2 cellular contexts compared by ENCODE assay signal in the genomic region with DNA sequence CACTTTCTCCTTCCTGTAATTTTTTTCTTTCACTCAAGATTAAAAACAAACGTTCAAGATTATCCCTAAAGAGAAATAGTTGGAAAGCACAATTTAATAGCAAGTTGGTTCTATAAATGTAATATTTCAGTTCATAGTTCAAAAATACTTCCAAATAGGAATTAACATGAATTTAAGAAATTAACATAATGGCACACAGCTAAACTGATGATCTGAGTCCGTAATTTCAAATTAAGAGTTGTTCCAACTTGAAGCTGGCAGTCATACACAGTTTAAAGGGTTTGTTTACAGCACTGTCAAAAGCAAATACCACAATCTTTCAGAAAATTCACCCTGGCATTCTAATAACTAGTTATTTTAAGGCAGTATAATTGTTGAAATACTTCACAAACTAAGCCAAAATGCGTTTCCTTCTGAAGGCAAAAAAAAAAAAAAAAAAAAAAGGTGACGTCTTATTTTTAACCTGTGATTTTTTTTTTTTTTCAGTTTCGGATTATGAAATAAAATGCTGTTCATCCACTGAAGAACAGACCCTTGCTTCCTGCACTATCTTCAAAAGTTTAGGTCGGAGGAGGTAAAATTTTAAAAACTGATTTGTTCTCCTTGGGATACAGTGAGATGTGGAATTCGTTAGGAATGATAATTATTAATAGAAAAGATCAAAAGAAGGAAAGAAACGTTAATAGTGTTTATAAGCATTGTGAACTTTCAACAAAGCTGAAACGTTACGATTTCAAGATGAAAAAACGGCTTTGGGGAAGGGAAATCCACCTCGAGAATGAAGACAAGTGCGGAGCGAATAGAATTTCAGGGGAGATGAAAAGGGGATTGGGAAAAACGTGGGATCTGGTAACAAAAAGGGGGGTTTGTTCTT.
TF ChIP-seq lines count a peak whose summit lies in the region.

No MANE protein-coding gene starts in this region.

TF ChIP-seq in GM12878, 131 proteins besides CTCF, POLR2A, EP300 and RAD21 (continues in another document):
- TF ChIP-seq ZNF384 (IDR thresholded peaks at IDR 0.05; ENCODE audit: borderline replicate concordance, low read depth, low read length) (peak; percentile 97), NBN (IDR thresholded peaks at IDR 0.05) (0 out of 2 replicates have a peak, but pooled peaks have one; percentile 81), POLR2AphosphoS2 (IDR thresholded peaks at IDR 0.05; ENCODE audit: low read depth, low read length) (no peak), CREM (IDR thresholded peaks at IDR 0.05; ENCODE audit: low read depth) (no peak), MEF2A (IDR thresholded peaks at IDR 0.05; ENCODE audit: insufficient read depth, low read depth, low read length) (0 out of 2 replicates have a peak, but pooled peaks have one; percentile 19), SMAD1 (IDR thresholded peaks at IDR 0.05; ENCODE audit: low read depth, partially characterized antibody) (peak; percentile 82), EZH2 (IDR thresholded peaks at IDR 0.05; ENCODE audit: borderline replicate concordance, control insufficient read depth, low read depth, low read length) (no peak), MEF2B (IDR thresholded peaks at IDR 0.05; ENCODE audit: partially characterized antibody, poor library complexity, severe bottlenecking) (no peak), HCFC1 (IDR thresholded peaks at IDR 0.05; ENCODE audit: low read length) (no peak)
- TF ChIP-seq, protein P1, sequence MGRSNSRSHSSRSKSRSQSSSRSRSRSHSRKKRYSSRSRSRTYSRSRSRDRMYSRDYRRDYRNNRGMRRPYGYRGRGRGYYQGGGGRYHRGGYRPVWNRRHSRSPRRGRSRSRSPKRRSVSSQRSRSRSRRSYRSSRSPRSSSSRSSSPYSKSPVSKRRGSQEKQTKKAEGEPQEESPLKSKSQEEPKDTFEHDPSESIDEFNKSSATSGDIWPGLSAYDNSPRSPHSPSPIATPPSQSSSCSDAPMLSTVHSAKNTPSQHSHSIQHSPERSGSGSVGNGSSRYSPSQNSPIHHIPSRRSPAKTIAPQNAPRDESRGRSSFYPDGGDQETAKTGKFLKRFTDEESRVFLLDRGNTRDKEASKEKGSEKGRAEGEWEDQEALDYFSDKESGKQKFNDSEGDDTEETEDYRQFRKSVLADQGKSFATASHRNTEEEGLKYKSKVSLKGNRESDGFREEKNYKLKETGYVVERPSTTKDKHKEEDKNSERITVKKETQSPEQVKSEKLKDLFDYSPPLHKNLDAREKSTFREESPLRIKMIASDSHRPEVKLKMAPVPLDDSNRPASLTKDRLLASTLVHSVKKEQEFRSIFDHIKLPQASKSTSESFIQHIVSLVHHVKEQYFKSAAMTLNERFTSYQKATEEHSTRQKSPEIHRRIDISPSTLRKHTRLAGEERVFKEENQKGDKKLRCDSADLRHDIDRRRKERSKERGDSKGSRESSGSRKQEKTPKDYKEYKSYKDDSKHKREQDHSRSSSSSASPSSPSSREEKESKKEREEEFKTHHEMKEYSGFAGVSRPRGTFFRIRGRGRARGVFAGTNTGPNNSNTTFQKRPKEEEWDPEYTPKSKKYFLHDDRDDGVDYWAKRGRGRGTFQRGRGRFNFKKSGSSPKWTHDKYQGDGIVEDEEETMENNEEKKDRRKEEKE (IDR thresholded peaks at IDR 0.05), result no peak
- TF ChIP-seq, protein P2, sequence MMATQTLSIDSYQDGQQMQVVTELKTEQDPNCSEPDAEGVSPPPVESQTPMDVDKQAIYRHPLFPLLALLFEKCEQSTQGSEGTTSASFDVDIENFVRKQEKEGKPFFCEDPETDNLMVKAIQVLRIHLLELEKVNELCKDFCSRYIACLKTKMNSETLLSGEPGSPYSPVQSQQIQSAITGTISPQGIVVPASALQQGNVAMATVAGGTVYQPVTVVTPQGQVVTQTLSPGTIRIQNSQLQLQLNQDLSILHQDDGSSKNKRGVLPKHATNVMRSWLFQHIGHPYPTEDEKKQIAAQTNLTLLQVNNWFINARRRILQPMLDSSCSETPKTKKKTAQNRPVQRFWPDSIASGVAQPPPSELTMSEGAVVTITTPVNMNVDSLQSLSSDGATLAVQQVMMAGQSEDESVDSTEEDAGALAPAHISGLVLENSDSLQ (IDR thresholded peaks at IDR 0.05), result no peak
- TF ChIP-seq, protein P3, sequence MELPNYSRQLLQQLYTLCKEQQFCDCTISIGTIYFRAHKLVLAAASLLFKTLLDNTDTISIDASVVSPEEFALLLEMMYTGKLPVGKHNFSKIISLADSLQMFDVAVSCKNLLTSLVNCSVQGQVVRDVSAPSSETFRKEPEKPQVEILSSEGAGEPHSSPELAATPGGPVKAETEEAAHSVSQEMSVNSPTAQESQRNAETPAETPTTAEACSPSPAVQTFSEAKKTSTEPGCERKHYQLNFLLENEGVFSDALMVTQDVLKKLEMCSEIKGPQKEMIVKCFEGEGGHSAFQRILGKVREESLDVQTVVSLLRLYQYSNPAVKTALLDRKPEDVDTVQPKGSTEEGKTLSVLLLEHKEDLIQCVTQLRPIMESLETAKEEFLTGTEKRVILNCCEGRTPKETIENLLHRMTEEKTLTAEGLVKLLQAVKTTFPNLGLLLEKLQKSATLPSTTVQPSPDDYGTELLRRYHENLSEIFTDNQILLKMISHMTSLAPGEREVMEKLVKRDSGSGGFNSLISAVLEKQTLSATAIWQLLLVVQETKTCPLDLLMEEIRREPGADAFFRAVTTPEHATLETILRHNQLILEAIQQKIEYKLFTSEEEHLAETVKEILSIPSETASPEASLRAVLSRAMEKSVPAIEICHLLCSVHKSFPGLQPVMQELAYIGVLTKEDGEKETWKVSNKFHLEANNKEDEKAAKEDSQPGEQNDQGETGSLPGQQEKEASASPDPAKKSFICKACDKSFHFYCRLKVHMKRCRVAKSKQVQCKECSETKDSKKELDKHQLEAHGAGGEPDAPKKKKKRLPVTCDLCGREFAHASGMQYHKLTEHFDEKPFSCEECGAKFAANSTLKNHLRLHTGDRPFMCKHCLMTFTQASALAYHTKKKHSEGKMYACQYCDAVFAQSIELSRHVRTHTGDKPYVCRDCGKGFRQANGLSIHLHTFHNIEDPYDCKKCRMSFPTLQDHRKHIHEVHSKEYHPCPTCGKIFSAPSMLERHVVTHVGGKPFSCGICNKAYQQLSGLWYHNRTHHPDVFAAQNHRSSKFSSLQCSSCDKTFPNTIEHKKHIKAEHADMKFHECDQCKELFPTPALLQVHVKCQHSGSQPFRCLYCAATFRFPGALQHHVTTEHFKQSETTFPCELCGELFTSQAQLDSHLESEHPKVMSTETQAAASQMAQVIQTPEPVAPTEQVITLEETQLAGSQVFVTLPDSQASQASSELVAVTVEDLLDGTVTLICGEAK (IDR thresholded peaks at IDR 0.05; ENCODE audit: borderline replicate concordance), result peak; percentile 49; the same call in 1 of the 2 replicates
- TF ChIP-seq, protein P4, sequence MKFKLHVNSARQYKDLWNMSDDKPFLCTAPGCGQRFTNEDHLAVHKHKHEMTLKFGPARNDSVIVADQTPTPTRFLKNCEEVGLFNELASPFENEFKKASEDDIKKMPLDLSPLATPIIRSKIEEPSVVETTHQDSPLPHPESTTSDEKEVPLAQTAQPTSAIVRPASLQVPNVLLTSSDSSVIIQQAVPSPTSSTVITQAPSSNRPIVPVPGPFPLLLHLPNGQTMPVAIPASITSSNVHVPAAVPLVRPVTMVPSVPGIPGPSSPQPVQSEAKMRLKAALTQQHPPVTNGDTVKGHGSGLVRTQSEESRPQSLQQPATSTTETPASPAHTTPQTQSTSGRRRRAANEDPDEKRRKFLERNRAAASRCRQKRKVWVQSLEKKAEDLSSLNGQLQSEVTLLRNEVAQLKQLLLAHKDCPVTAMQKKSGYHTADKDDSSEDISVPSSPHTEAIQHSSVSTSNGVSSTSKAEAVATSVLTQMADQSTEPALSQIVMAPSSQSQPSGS (IDR thresholded peaks at IDR 0.05; ENCODE audit: low read length), result peak; percentile 81

TF ChIP-seq in HepG2, 621 proteins besides CTCF, POLR2A, EP300 and RAD21:
- TF ChIP-seq AHR (CRISPR knock-in tag; IDR thresholded peaks at IDR 0.05) (no peak), NFIC (IDR thresholded peaks at IDR 0.05; ENCODE audit: low read length) (0 out of 2 replicates have a peak, but pooled peaks have one; percentile 29), ZNF382 (CRISPR knock-in tag; IDR thresholded peaks at IDR 0.05; ENCODE audit: borderline replicate concordance) (no peak), FOXA3 (CRISPR knock-in tag; IDR thresholded peaks at IDR 0.05) (peak; percentile 18; the same call in 1 of the 2 replicates), SP1 (IDR thresholded peaks at IDR 0.05) (no peak), SP1 (CRISPR knock-in tag; IDR thresholded peaks at IDR 0.05) (no peak), CENPX (CRISPR knock-in tag; IDR thresholded peaks at IDR 0.05) (no peak), ZFYVE20 (CRISPR knock-in tag; IDR thresholded peaks at IDR 0.05; ENCODE audit: borderline replicate concordance, low read depth) (no peak), ZNF329 (CRISPR knock-in tag; IDR thresholded peaks at IDR 0.05; ENCODE audit: low read depth) (no peak), SPEN (CRISPR knock-in tag; IDR thresholded peaks at IDR 0.05; ENCODE audit: low read depth) (no peak), HMGA1 (CRISPR knock-in tag; conservative IDR thresholded peaks at IDR 0.05) (no peak), ZNF724P (CRISPR knock-in tag; IDR thresholded peaks at IDR 0.05; ENCODE audit: borderline replicate concordance) (no peak), FOXK1 (CRISPR knock-in tag; IDR thresholded peaks at IDR 0.05; ENCODE audit: borderline replicate concordance, low read depth) (no peak), ZFAT (CRISPR knock-in tag; conservative IDR thresholded peaks at IDR 0.05) (no peak), RFXAP (CRISPR knock-in tag; IDR thresholded peaks at IDR 0.05; ENCODE audit: borderline replicate concordance) (no peak), KDM5A (IDR thresholded peaks at IDR 0.05; ENCODE audit: borderline replicate concordance, low read length) (peak; percentile 21; the same call in 1 of the 2 replicates), ATF7-NPFF (CRISPR knock-in tag; IDR thresholded peaks at IDR 0.05; ENCODE audit: low read depth) (no peak), ZNF558 (CRISPR knock-in tag; IDR thresholded peaks at IDR 0.05; ENCODE audit: borderline replicate concordance) (no peak)
- TF ChIP-seq, protein P5, sequence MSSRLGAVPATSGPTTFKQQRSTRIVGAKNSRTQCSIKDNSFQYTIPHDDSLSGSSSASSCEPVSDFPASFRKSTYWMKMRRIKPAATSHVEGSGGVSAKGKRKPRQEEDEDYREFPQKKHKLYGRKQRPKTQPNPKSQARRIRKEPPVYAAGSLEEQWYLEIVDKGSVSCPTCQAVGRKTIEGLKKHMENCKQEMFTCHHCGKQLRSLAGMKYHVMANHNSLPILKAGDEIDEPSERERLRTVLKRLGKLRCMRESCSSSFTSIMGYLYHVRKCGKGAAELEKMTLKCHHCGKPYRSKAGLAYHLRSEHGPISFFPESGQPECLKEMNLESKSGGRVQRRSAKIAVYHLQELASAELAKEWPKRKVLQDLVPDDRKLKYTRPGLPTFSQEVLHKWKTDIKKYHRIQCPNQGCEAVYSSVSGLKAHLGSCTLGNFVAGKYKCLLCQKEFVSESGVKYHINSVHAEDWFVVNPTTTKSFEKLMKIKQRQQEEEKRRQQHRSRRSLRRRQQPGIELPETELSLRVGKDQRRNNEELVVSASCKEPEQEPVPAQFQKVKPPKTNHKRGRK (CRISPR knock-in tag; IDR thresholded peaks at IDR 0.05), result no peak
- TF ChIP-seq, protein P6, sequence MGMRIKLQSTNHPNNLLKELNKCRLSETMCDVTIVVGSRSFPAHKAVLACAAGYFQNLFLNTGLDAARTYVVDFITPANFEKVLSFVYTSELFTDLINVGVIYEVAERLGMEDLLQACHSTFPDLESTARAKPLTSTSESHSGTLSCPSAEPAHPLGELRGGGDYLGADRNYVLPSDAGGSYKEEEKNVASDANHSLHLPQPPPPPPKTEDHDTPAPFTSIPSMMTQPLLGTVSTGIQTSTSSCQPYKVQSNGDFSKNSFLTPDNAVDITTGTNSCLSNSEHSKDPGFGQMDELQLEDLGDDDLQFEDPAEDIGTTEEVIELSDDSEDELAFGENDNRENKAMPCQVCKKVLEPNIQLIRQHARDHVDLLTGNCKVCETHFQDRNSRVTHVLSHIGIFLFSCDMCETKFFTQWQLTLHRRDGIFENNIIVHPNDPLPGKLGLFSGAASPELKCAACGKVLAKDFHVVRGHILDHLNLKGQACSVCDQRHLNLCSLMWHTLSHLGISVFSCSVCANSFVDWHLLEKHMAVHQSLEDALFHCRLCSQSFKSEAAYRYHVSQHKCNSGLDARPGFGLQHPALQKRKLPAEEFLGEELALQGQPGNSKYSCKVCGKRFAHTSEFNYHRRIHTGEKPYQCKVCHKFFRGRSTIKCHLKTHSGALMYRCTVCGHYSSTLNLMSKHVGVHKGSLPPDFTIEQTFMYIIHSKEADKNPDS (CRISPR knock-in tag; IDR thresholded peaks at IDR 0.05), result no peak
- TF ChIP-seq, protein P7, sequence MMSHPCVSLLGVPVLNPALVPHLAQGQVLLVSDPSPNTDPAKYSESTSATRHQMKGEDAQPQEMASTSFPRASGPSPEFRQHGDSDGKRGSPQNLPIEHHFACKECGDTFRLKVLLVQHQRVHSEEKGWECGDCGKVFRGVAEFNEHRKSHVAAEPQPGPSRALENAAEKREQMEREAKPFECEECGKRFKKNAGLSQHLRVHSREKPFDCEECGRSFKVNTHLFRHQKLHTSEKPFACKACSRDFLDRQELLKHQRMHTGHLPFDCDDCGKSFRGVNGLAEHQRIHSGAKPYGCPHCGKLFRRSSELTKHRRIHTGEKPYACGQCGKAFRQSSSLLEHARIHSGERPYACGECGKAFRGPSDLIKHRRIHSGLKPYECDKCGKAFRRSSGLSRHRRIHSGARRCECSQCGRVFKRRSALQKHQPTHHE (CRISPR knock-in tag; IDR thresholded peaks at IDR 0.05; ENCODE audit: borderline replicate concordance), result no peak
TF ChIP-seq in HepG2: peak in this region for 3.
